Comparison of ENCODE assay signal across 1 cellular context in genomic region chr7:100064162-100064561, GRCh38.
TF ChIP-seq lines count a peak whose summit lies in the region.

No MANE protein-coding gene starts in this region.

TF ChIP-seq in GM12878, 131 proteins besides CTCF, POLR2A, EP300 and RAD21:
- TF ChIP-seq ESRRA (IDR thresholded peaks at IDR 0.05; ENCODE audit: low read length) (no peak), PBX3 (IDR thresholded peaks at IDR 0.05; ENCODE audit: insufficient replicate concordance, low read depth, low read length) (no peak), DPF2 (IDR thresholded peaks at IDR 0.05) (no peak), RELA (IDR thresholded peaks at IDR 0.05; ENCODE audit: borderline replicate concordance, partially characterized antibody) (no peak)
TF ChIP-seq in GM12878: peak in this region for 0.
